8 cellular contexts compared by ENCODE assay signal in the genomic region with DNA sequence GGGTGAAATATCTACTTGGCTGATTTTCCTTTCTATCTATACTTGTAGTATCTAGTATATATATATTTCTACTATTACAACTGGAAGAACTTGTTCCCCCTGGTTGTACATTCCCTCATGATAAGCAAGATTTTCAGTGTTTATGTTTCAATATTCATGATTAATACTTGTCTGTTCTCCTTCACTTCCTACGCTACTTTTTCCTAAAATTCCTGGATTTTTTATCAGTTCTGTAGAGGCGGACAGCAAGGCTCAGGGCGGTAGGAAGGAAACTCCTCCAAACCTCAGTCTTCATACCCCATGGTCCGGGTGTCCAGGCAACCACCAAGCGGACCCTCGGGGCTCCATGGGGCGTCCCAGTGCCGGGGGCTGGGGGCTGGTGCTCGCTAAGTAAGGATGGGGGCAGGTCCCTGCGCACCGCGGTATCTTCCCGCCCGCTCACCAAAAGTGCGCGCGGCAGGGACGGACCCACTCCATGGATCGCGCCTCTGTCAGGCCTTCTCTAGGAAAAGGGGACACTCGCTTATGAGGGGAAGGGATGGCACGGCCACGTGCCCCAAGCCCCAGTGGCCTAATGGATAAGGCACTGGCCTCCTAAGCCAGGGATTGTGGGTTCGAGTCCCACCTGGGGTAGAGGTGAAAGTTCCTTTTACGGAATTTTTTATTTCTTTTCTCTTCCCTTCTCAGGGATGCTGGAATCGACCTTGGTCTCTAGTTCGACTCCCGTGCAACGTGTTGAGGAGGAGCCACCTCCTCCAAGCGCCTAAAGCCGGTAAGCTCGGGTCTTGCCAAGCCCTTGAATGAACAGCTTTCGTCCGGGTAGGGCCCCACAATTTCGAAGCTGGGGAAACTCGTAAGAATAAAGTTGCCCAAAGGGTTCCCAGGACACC. TPM values are rescaled to one million over a fixed set of nuclear protein-coding genes. Genes with fewer than 3 reads are reported as not detected.
DNase-seq lines count a peak whose midpoint lies in the region; ATAC-seq and TF ChIP-seq lines count a peak whose summit lies in the region.

No MANE protein-coding gene starts in this region.

- ATAC-seq in GM21423 (IDR thresholded peaks at IDR 0.05; ENCODE audit: unreplicated experiment) (peak; percentile 48), IMR-90 (ENCODE audit: low read depth) (peak; percentile 61)

- in situ Hi-C loops in IMR-90 (cut with MboI; ENCODE audit: low sequenced_read_pairs): no loop called here

- H3K9ac ChIP-seq in BLaER1 treated with 17β-estradiol and CSF1 and Interleukin-3, amounts not matched to agents 10 nM and 100 nM: peak overlapping the region; percentile 76 to 88 (median 84); a peak in 21 of 22 replicates
- H3K9ac ChIP-seq in IMR-90 (ENCODE audit: low read depth, low read length): no peak overlapping the region

- WGBS in IMR-90 (ENCODE audit: extremely low coverage in 2 of 2, insufficient read length in 1 of 2), 2 experiments: 2% methylated on average over 8 of the region's 36 CpGs; no CpG with 5 or more reads in 1 of the 2 experiments

- TF ChIP-seq CTCF in IMR-90 (conservative IDR thresholded peaks at IDR 0.05; ENCODE audit: low read depth, low read length): 0 out of 2 replicates have a peak, but pooled peaks have one; percentile 10
- no peak for TF ChIP-seq CTCF in OCI-LY7 (conservative IDR thresholded peaks at IDR 0.05; ENCODE audit: low read length)

- peak overlapping the region; percentile 62 to 80 (median 72) for H3K4me3 ChIP-seq in BLaER1 treated with 17β-estradiol and CSF1 and Interleukin-3, amounts not matched to agents 10 nM and 100 nM
- peak overlapping the region; percentile 70 for H3K4me3 ChIP-seq in IMR-90 (ENCODE audit: insufficient read depth, low read depth, low read length)
- H3K4me3 ChIP-seq in OCI-LY7 (ENCODE audit: low read depth, low read length, poor library complexity, severe bottlenecking): peak overlapping the region; percentile 56

- peaks cover 13% of the 10 kb centered on the region; the same call in 1 of the 2 replicates for H3K9me1 ChIP-seq in IMR-90 (ENCODE audit: insufficient read depth, low read length)

- H3K56ac ChIP-seq in IMR-90 (ENCODE audit: extremely low read depth, insufficient read depth, low read length): no peak overlapping the region

- H2BK20ac ChIP-seq in IMR-90 (ENCODE audit: low read depth, low read length): no peak overlapping the region

- no peak overlapping the region for H2BK120ac ChIP-seq in IMR-90 (ENCODE audit: low read depth, low read length)

- H2AFZ ChIP-seq in IMR-90 (replicated peaks; ENCODE audit: low read length, poor library complexity): peak overlapping the region; percentile 100
- H2AFZ ChIP-seq in OCI-LY7 (ENCODE audit: low read length): no peak overlapping the region; the same call in 1 of the 2 replicates

- H3K79me2 ChIP-seq in OCI-LY7 (ENCODE audit: insufficient read depth, low read depth, low read length): no peaks in the 10 kb centered on the region

- H2AK9ac ChIP-seq in IMR-90 (replicated peaks; ENCODE audit: low read depth, low read length, poor library complexity): peak overlapping the region; percentile 17

- H2AK5ac ChIP-seq in IMR-90 (ENCODE audit: low read depth, low read length): no peak overlapping the region

- no peak overlapping the region for H2BK15ac ChIP-seq in IMR-90 (ENCODE audit: low read depth, low read length)

- no TSS peak for BruUV-seq in IMR-90 (replicated peaks; lab: Mats Ljungman, UMichigan)
- no TSS peak for BruUV-seq in OCI-LY7 (replicated peaks; lab: Mats Ljungman, UMichigan)

- POLR2A ChIA-PET in IMR-90 (lab: Charles Lee; ENCODE audit: unreplicated experiment) (interaction anchor here (0.5 kb wide), 1 partner anchor 45 kb away, joined by 4 read pairs; no protein-coding TSS in a partner anchor), OCI-LY7 (lab: Charles Lee) (interaction anchor here (0.9 kb wide), 1 partner anchor 21 kb away, joined by 4 read pairs; a partner anchor contains a TSS)

- peak; percentile 90 for DNase-seq in IMR-90
- peak; percentile 62 for DNase-seq in OCI-LY7 (ENCODE audit: low spot score)
- DNase-seq in activated T-cell treated with anti-CD3 and anti-CD28 coated beads for 48 hours (ENCODE audit: low read depth): peak; percentile 90
- no peak for DNase-seq in epithelial cell of prostate (ENCODE audit: low read depth, low spot score)
- peak; percentile 86 for DNase-seq in middle frontal gyrus (ENCODE audit: extremely low spot score, low spot score)
- DNase-seq in stimulated activated CD8-positive, alpha-beta memory T cell treated with anti-CD3 and anti-CD28 coated beads, Interleukin-15, amount 100 ng/mL, for 24 hours (ENCODE audit: low read depth): peak; percentile 96

- TF ChIP-seq POLR2A in IMR-90 (IDR thresholded peaks at IDR 0.05; ENCODE audit: low read depth, low read length): no peak

- H3K79me1 ChIP-seq in IMR-90 (ENCODE audit: low read depth in 1 of 2, low read length in 2 of 2): 0 out of 4 replicates have a peak, but pooled peaks cover 0 to 4% of the 10 kb centered on the region in 2 experiments

- H3K4me2 ChIP-seq in BLaER1 treated with 17β-estradiol and CSF1 and Interleukin-3, amounts not matched to agents 10 nM and 100 nM: peak overlapping the region; percentile 79 to 95 (median 91)
- H3K4me2 ChIP-seq in IMR-90 (ENCODE audit: low read depth, low read length) (peak overlapping the region; percentile 79), OCI-LY7 (ENCODE audit: low read length) (peak overlapping the region; percentile 58)

- no peak overlapping the region for H3K18ac ChIP-seq in IMR-90 (ENCODE audit: low read depth, low read length)

- dilution Hi-C loops in IMR-90 (cut with HindIII; ENCODE audit: low sequenced_read_pairs, unreplicated experiment): no loop called here

- no peak overlapping the region for H2BK5ac ChIP-seq in IMR-90 (ENCODE audit: low read depth, low read length, poor library complexity, severe bottlenecking)

- no peak overlapping the region for H3K4ac ChIP-seq in IMR-90 (ENCODE audit: low read depth, low read length)

- peaks cover 29 to 36% (median 30%) of the 10 kb centered on the region in 11 experiments for H3K9me3 ChIP-seq in BLaER1 treated with 17β-estradiol and CSF1 and Interleukin-3, amounts not matched to agents 10 nM and 100 nM (replicated peaks in 1 of 11)
- H3K9me3 ChIP-seq in IMR-90 (ENCODE audit: control insufficient read depth, insufficient read depth, low read length) (peaks cover 4% of the 10 kb centered on the region; the same call in 1 of the 2 replicates), OCI-LY7 (ENCODE audit: low read length) (0 out of 2 replicates have a peak, but pooled peaks cover 6% of the 10 kb centered on the region)

- no peak overlapping the region for H4K8ac ChIP-seq in IMR-90 (ENCODE audit: low read depth in 2 of 2, low read length in 2 of 2)

- no peak overlapping the region for H4K5ac ChIP-seq in IMR-90 (ENCODE audit: low read depth, low read length)

- peaks cover 17 to 47% (median 32%) of the 10 kb centered on the region in 10 experiments for H3K4me1 ChIP-seq in BLaER1 treated with 17β-estradiol and CSF1 and Interleukin-3, amounts not matched to agents 10 nM and 100 nM
- H3K4me1 ChIP-seq in IMR-90 (ENCODE audit: control insufficient read depth, insufficient read depth, low read length) (peaks cover 2% of the 10 kb centered on the region), OCI-LY7 (ENCODE audit: insufficient read depth, low read length, poor library complexity, severe bottlenecking) (peaks cover 13% of the 10 kb centered on the region)

- H3K9me2 ChIP-seq in OCI-LY7 (ENCODE audit: insufficient read depth, low read length): no peaks in the 10 kb centered on the region

- H3K27ac ChIP-seq in BLaER1 treated with 17β-estradiol and CSF1 and Interleukin-3, amounts not matched to agents 10 nM and 100 nM: peak overlapping the region in 10 of 11 experiments; percentile 43 to 87 (median 80); a peak in 17 of 22 replicates
- H3K27ac ChIP-seq in IMR-90 (ENCODE audit: insufficient read depth, low read length) (no peak overlapping the region), OCI-LY7 (ENCODE audit: low read depth, low read length, poor library complexity, severe bottlenecking) (no peak overlapping the region), epithelial cell of prostate (peak overlapping the region; percentile 88)

- H4K20me1 ChIP-seq in BLaER1 treated with 17β-estradiol and CSF1 and Interleukin-3, amounts not matched to agents 10 nM and 100 nM: peaks cover 0 to 5% (median 0%) of the 10 kb centered on the region in 11 experiments; a peak in 2 of 22 replicates
- H4K20me1 ChIP-seq in IMR-90 (ENCODE audit: insufficient read depth, low read length) (peaks cover 10% of the 10 kb centered on the region), OCI-LY7 (ENCODE audit: insufficient read depth, low read length) (no peaks in the 10 kb centered on the region)

- peaks cover 3 to 19% (median 11%) of the 10 kb centered on the region in 11 experiments; a peak in 19 of 22 replicates for H3K36me3 ChIP-seq in BLaER1 treated with 17β-estradiol and CSF1 and Interleukin-3, amounts not matched to agents 10 nM and 100 nM
- H3K36me3 ChIP-seq in IMR-90 (ENCODE audit: control insufficient read depth, insufficient read depth, low read length) (peaks cover 3% of the 10 kb centered on the region), OCI-LY7 (ENCODE audit: insufficient read depth, low read length) (peaks cover 5% of the 10 kb centered on the region)

- CTCF ChIA-PET in IMR-90 (lab: Yijun Ruan, JAX): no interaction called here
- CTCF ChIA-PET in OCI-LY7 (lab: Charles Lee; ENCODE audit: unreplicated experiment): no interaction called here

- intact Hi-C loops in IMR-90 (cut with micrococcal nuclease): loop anchor here (1.0 kb wide), 2 partner anchors 21 to 46 kb away; a partner anchor contains a TSS
- intact Hi-C loops in OCI-LY7 (cut with micrococcal nuclease; ENCODE audit: unreplicated experiment): no loop called here

- TF ChIP-seq RAD21 in IMR-90 (IDR thresholded peaks at IDR 0.05; ENCODE audit: low read length): no peak

- H4K91ac ChIP-seq in IMR-90 (ENCODE audit: insufficient read depth, low read depth, low read length): no peak overlapping the region

- H3K23ac ChIP-seq in IMR-90 (ENCODE audit: low read depth, low read length): no peak overlapping the region

- no peak overlapping the region for H3K14ac ChIP-seq in IMR-90 (replicated peaks; ENCODE audit: low read depth, low read length)

- H3K27me3 ChIP-seq in BLaER1 treated with 17β-estradiol and CSF1 and Interleukin-3, amounts not matched to agents 10 nM and 100 nM: peaks cover 4 to 36% (median 34%) of the 10 kb centered on the region in 11 experiments; a peak in 21 of 22 replicates
- H3K27me3 ChIP-seq in IMR-90 (ENCODE audit: control insufficient read depth, insufficient read depth, low read length): no peaks in the 10 kb centered on the region

RNA-seq across cellular contexts. Expression of a gene that starts 13.2 kb away (rescaled TPM):
- total RNA-seq in IMR-90 (2012; rRNA removed): 365 and 373 TPM in 2 replicates
- 331 and 425 TPM in 2 replicates for polyA plus RNA-seq in IMR-90 (2012; rRNA removed)
- polyA plus RNA-seq in IMR-90 (2012; cell fraction: cytosol; rRNA removed): 109 and 263 TPM in 2 replicates
- 38.0 and 159 TPM in 2 replicates for polyA plus RNA-seq in IMR-90 (2012; cell fraction: nucleus; rRNA removed; ENCODE audit: low replicate concordance)
- total RNA-seq in OCI-LY7 (2014; rRNA removed; shearing (Covaris generic)): 293 and 301 TPM in 2 replicates
- 314 and 317 TPM in 2 replicates for total RNA-seq in OCI-LY7 (2022)

RNA-seq across cellular contexts. Expression of a gene that starts 13.4 kb away (rescaled TPM):
- total RNA-seq in IMR-90 (2012; rRNA removed): 9.1 and 9.4 TPM in 2 replicates
- 18.3 and 18.4 TPM in 2 replicates for polyA plus RNA-seq in IMR-90 (2012; rRNA removed)
- polyA plus RNA-seq in IMR-90 (2012; cell fraction: cytosol; rRNA removed): 10.8 and 16.4 TPM in 2 replicates
- 9.9 and 12.6 TPM in 2 replicates for polyA plus RNA-seq in IMR-90 (2012; cell fraction: nucleus; rRNA removed; ENCODE audit: low replicate concordance)
- total RNA-seq in OCI-LY7 (2014; rRNA removed; shearing (Covaris generic)): 26.0 and 29.8 TPM in 2 replicates
- total RNA-seq in OCI-LY7 (2022): 21.0 and 26.3 TPM in 2 replicates

RNA-seq across cellular contexts. Expression of a gene that starts 21.1 kb away (rescaled TPM):
- total RNA-seq in IMR-90 (2012; rRNA removed) (42.5 and 53.9 TPM in 2 replicates), OCI-LY7 (2022) (70.7 and 75.3 TPM in 2 replicates)
- 49.0 and 53.0 TPM in 2 replicates for polyA plus RNA-seq in IMR-90 (2012; rRNA removed)
- 72.6 and 78.2 TPM in 2 replicates for polyA plus RNA-seq in IMR-90 (2012; cell fraction: cytosol; rRNA removed)
- polyA plus RNA-seq in IMR-90 (2012; cell fraction: nucleus; rRNA removed; ENCODE audit: low replicate concordance): 21.8 and 25.5 TPM in 2 replicates
- 79.8 and 84.2 TPM in 2 replicates for total RNA-seq in OCI-LY7 (2014; rRNA removed; shearing (Covaris generic))

RNA-seq across cellular contexts. Expression of a gene that starts 46.2 kb away (rescaled TPM):
- total RNA-seq in IMR-90 (2012; rRNA removed) (5.6 and 5.7 TPM in 2 replicates), OCI-LY7 (2022) (0.49 and 0.74 TPM in 2 replicates)
- polyA plus RNA-seq in IMR-90 (2012; rRNA removed): 18.9 and 23.2 TPM in 2 replicates
- 14.2 and 21.1 TPM in 2 replicates for polyA plus RNA-seq in IMR-90 (2012; cell fraction: cytosol; rRNA removed)
- 12.6 and 30.3 TPM in 2 replicates for polyA plus RNA-seq in IMR-90 (2012; cell fraction: nucleus; rRNA removed; ENCODE audit: low replicate concordance)
- 0.10 and 0.79 TPM in 2 replicates for total RNA-seq in OCI-LY7 (2014; rRNA removed; shearing (Covaris generic))

RNA-seq across cellular contexts. Expression of a gene that starts 54.2 kb away (rescaled TPM):
- total RNA-seq in IMR-90 (2012; rRNA removed) (1.1 and 1.8 TPM in 2 replicates), OCI-LY7 (2022) (not detected in 2 replicates)
- polyA plus RNA-seq in IMR-90 (2012; rRNA removed): 5.9 and 7.1 TPM in 2 replicates
- polyA plus RNA-seq in IMR-90 (2012; cell fraction: cytosol; rRNA removed): 1.9 and 9.5 TPM in 2 replicates
- 19.4 and 39.3 TPM in 2 replicates for polyA plus RNA-seq in IMR-90 (2012; cell fraction: nucleus; rRNA removed; ENCODE audit: low replicate concordance)
- not detected in 2 replicates for total RNA-seq in OCI-LY7 (2014; rRNA removed; shearing (Covaris generic))

Comparison
In these comparisons a context has a peak if more than half of its experiments do, and no peak if none do; other contexts are left out.
1. H3K27ac ChIP-seq: peak in BLaER1 treated with 17β-estradiol and CSF1 and Interleukin-3, amounts not matched to agents 10 nM and 100 nM (10 of 11) and epithelial cell of prostate (single experiment); none in IMR-90 (single experiment) and OCI-LY7 (single experiment).
2. Peak in every context shown above with its lines, with median percentiles within 50 percentile points of each other: H3K4me2 ChIP-seq and H3K4me3 ChIP-seq.